8 cellular contexts compared by ENCODE assay signal in genomic region chr9:34637356-34638137, GRCh38. TPM values are rescaled to one million over a fixed set of nuclear protein-coding genes. Genes with fewer than 3 reads are reported as not detected.
DNase-seq lines count a peak whose midpoint lies in the region; ATAC-seq and TF ChIP-seq lines count a peak whose summit lies in the region.

SIGMAR1 (minus strand) TSS chr9:34637787; CDS start chr9:34637697, 90 bp downstream.

- no peaks in the 10 kb centered on the region for H3K27me3 ChIP-seq in BE2C
- H3K27me3 ChIP-seq in colonic mucosa: no peaks in the 10 kb centered on the region
- H3K27me3 ChIP-seq in layer of hippocampus (ENCODE audit: control insufficient read depth, insufficient read depth, low read length): no peaks in the 10 kb centered on the region

- H3K27ac Mint-ChIP-seq in activated CD4-positive, alpha-beta T cell treated with anti-CD3 and anti-CD28 coated beads, Interleukin-2, amount 10 ng/mL, durations not matched to agents 24 days and 14 days: peak within 1 kb of the TSS; percentile 93

- H3K36me3 Mint-ChIP-seq in activated CD4-positive, alpha-beta T cell treated with anti-CD3 and anti-CD28 coated beads, Interleukin-2, amount 10 ng/mL, durations not matched to agents 24 days and 14 days (ENCODE audit: low read depth): peaks cover 30% of the 10 kb centered on the region

- peak; percentile 58 for ATAC-seq in HG03469 (IDR thresholded peaks at IDR 0.05; ENCODE audit: unreplicated experiment)

- no peaks in the 10 kb centered on the region for H3K9me3 ChIP-seq in BE2C
- H3K9me3 ChIP-seq in colonic mucosa: no peaks in the 10 kb centered on the region

- no peaks in the 10 kb centered on the region for H3K9me3 Mint-ChIP-seq in activated CD4-positive, alpha-beta T cell treated with anti-CD3 and anti-CD28 coated beads, Interleukin-2, amount 10 ng/mL, durations not matched to agents 24 days and 14 days

- no peak for TF ChIP-seq CTCF in BE2C (IDR thresholded peaks at IDR 0.05; ENCODE audit: low read depth, low read length)
- no peak for TF ChIP-seq CTCF in colonic mucosa (IDR thresholded peaks at IDR 0.05)

- H3K9ac ChIP-seq in colonic mucosa (ENCODE audit: low read depth in 2 of 2, low read length in 2 of 2): peak within 1 kb of the TSS; percentile 79 to 97

- DNase-seq in BE2C (peak; percentile 97), GM19240 (ENCODE audit: insufficient read length, low spot score) (peak; percentile 63), NCI-H526 (lab: John Stamatoyannopoulos, UW) (peak; percentile 72 to 95), colonic mucosa (peak; percentile 97)
- DNase-seq in activated CD4-positive, alpha-beta T cell treated with anti-CD3 and anti-CD28 coated beads, Interleukin-2, amount 10 ng/mL, durations not matched to agents 24 days and 14 days: peak; percentile 98
- peak; percentile 76 to 91 (median 88) for DNase-seq in stimulated activated CD4-positive, alpha-beta T cell treated with anti-CD3 and anti-CD28 coated beads, Interleukin-1b, Interleukin-23, amount 100 ng/mL, for 24 hours (ENCODE audit: low read depth in 4 of 4, low spot score in 1 of 4)

- H3K27ac ChIP-seq in colonic mucosa: peak within 1 kb of the TSS; percentile 82
- peak within 1 kb of the TSS; percentile 88 for H3K27ac ChIP-seq in layer of hippocampus (ENCODE audit: low read depth, low read length)

- intact Hi-C loops in activated CD4-positive, alpha-beta T cell treated with anti-CD3 and anti-CD28 coated beads, Interleukin-2, amount 10 ng/mL, durations not matched to agents 24 days and 14 days (cut with micrococcal nuclease): loop anchor here (1.0 kb wide), 3 partner anchors 9 to 114 kb away; partner anchors contain the start of gene GALT
- intact Hi-C loops in colonic mucosa (cut with DNase I): no loop called here

- H3K27me3 Mint-ChIP-seq in activated CD4-positive, alpha-beta T cell treated with anti-CD3 and anti-CD28 coated beads, Interleukin-2, amount 10 ng/mL, durations not matched to agents 24 days and 14 days: no peaks in the 10 kb centered on the region

- H3K36me3 ChIP-seq in BE2C: peaks cover 10% of the 10 kb centered on the region
- H3K36me3 ChIP-seq in colonic mucosa: no peaks in the 10 kb centered on the region

- H3K4me1 Mint-ChIP-seq in activated CD4-positive, alpha-beta T cell treated with anti-CD3 and anti-CD28 coated beads, Interleukin-2, amount 10 ng/mL, durations not matched to agents 24 days and 14 days: peaks cover 34% of the 10 kb centered on the region

- H3K4me3 Mint-ChIP-seq in activated CD4-positive, alpha-beta T cell treated with anti-CD3 and anti-CD28 coated beads, Interleukin-2, amount 10 ng/mL, durations not matched to agents 24 days and 14 days: peak within 1 kb of the TSS; percentile 99

- H3K4me3 ChIP-seq in BE2C (ENCODE audit: low read depth, low read length): peak within 1 kb of the TSS; percentile 92
- peak within 1 kb of the TSS; percentile 91 for H3K4me3 ChIP-seq in colonic mucosa

- peaks cover 5% of the 10 kb centered on the region for H3K4me1 ChIP-seq in BE2C
- H3K4me1 ChIP-seq in colonic mucosa: no peaks in the 10 kb centered on the region

RNA-seq across cellular contexts. Expression of gene SIGMAR1, which starts in this region (rescaled TPM):
- polyA plus RNA-seq in BE2C (2012; ENCODE audit: insufficient read depth, insufficient read length, low read depth): 226 TPM
- total RNA-seq in activated CD4-positive, alpha-beta T cell treated with anti-CD3 and anti-CD28 coated beads, Interleukin-2, amount 10 ng/mL, durations not matched to agents 24 days and 14 days: 117 and 128 TPM in 2 replicates
- 100 to 1,000 TPM in 1 of 2 donors, 10 to 100 TPM in 1; 49.6 to 114 TPM for total RNA-seq in colonic mucosa

Comparison
In these comparisons a context has a peak if more than half of its experiments do, and no peak if none do; other contexts are left out.
1. Peak in every context shown above with its lines: DNase-seq, ATAC-seq, H3K4me3 ChIP-seq and H3K27ac ChIP-seq.